15 cellular contexts compared by ENCODE assay signal in the genomic region with DNA sequence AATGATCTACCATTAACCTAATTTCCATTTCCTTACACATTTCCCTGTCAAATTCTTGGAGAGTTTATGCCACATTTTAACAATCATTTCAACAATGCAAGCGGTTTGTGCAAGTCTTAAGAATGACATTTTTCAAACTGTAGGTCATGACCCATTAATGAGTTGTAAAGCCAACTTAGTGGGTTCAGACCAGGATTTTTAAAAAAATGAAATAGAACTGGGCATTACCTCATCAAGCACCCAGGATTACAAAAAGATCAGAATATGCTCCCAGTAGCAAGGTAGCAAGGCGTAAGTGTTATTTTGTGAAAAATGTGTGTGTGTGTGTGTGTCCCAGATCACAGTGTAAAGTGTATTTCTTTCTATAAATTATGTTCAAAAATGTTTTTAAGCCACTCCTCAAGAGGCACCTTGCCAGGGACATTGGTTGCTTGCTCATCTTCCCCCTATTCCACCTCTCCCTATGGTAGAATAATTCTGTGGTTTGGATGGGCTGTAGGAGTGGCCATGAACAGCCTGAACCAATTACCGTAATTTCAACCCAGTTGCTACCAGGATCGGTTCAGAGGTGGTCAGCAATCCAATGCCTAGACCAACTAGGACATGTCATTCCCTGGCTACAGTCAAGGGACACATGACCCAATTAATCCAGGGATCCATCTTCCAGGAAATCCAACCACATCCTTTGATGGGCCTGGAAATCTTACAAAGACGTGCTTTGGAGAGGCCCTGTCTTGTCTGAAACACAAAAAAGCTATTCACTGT.
"Had no signal": no experiment of that assay in that cellular context is flagged by ENCODE, and none has a peak within 500 bp of the region (broad histone marks: within the 10 kb centered on the region; RNA-seq: fewer than 3 reads in every experiment).

No MANE protein-coding gene starts in this region.

- H3K9me3 Mint-ChIP-seq: activated naive CD4-positive, alpha-beta T cell treated with anti-CD3 and anti-CD28 coated beads, Interleukin-2, amount 50 U/mL, for 24 hours; nephron; stimulated activated naive CD8-positive, alpha-beta T cell treated with anti-CD3 and anti-CD28 coated beads, Interleukin-15, amount 100 ng/mL, for 72 hours had no signal

- H3K36me3 Mint-ChIP-seq: activated naive CD4-positive, alpha-beta T cell treated with anti-CD3 and anti-CD28 coated beads, Interleukin-2, amount 50 U/mL, for 24 hours had no signal

- ATAC-seq: esophagus mucosa; foreskin keratinocyte; heart left ventricle; left lobe of liver; mucosa of descending colon; pancreas; stimulated activated naive CD8-positive, alpha-beta T cell treated with anti-CD3 and anti-CD28 coated beads, Interleukin-15, amount 100 ng/mL, for 72 hours had no signal

- H3K27me3 ChIP-seq: foreskin keratinocyte, heart left ventricle, pancreas, testis had no signal

- H3K4me1 Mint-ChIP-seq: nephron had no signal

- H3K27ac ChIP-seq: foreskin keratinocyte, heart left ventricle, pancreas, testis had no signal

- H3K4me3 ChIP-seq: heart left ventricle, mucosa of descending colon, pancreas, testis had no signal

- H3K4me3 Mint-ChIP-seq: nephron; stimulated activated naive CD8-positive, alpha-beta T cell treated with anti-CD3 and anti-CD28 coated beads, Interleukin-15, amount 100 ng/mL, for 72 hours had no signal

- H3K36me3 ChIP-seq: heart left ventricle, pancreas had no signal

- H3K27ac Mint-ChIP-seq: nephron; stimulated activated naive CD8-positive, alpha-beta T cell treated with anti-CD3 and anti-CD28 coated beads, Interleukin-15, amount 100 ng/mL, for 72 hours had no signal

- H3K4me1 ChIP-seq: foreskin keratinocyte, pancreas had no signal

- H3K9me3 ChIP-seq: mucosa of descending colon, pancreas, testis had no signal

- DNase-seq: activated T-cell treated with anti-CD3 and anti-CD28 coated beads for 4 hours; foreskin keratinocyte; heart left ventricle; mammary epithelial cell; mucosa of descending colon; pancreas; stimulated activated CD4-positive, alpha-beta T cell treated with anti-CD3 and anti-CD28 coated beads, Interleukin-15, amount 100 ng/mL, for 24 hours; stimulated activated CD4-positive, alpha-beta T cell treated with anti-CD3 and anti-CD28 coated beads, Interleukin-4, amount 100 ng/mL, for 24 hours; stimulated activated naive CD8-positive, alpha-beta T cell treated with anti-CD3 and anti-CD28 coated beads, Interleukin-15, amount 100 ng/mL, for 72 hours; T-helper 9 cell; testis had no signal

- H3K27me3 Mint-ChIP-seq: activated naive CD4-positive, alpha-beta T cell treated with anti-CD3 and anti-CD28 coated beads, Interleukin-2, amount 50 U/mL, for 24 hours; stimulated activated naive CD8-positive, alpha-beta T cell treated with anti-CD3 and anti-CD28 coated beads, Interleukin-15, amount 100 ng/mL, for 72 hours had no signal
